12 cellular contexts compared by ENCODE assay signal in genomic region chr21:43739648-43740435, GRCh38. TPM values are rescaled to one million over a fixed set of nuclear protein-coding genes. Genes with fewer than 3 reads are reported as not detected.
A peak's percentile ranks its signal among the peaks of the same experiment; 100 is the strongest.
DNase-seq lines count a peak whose midpoint lies in the region; ATAC-seq and TF ChIP-seq lines count a peak whose summit lies in the region.
"Had no signal": no experiment of that assay in that cellular context is flagged by ENCODE, and none has a peak within 500 bp of the region (broad histone marks: within the 10 kb centered on the region; RNA-seq: fewer than 3 reads in every experiment).

No MANE protein-coding gene starts in this region.

- no peaks in the 10 kb centered on the region for H3K27me3 Mint-ChIP-seq in activated naive CD8-positive, alpha-beta T cell treated with anti-CD3 and anti-CD28 coated beads, Interleukin-2, amount 50 U/mL, for 24 hours
- no peaks in the 10 kb centered on the region for H3K27me3 Mint-ChIP-seq in activated naive CD8-positive, alpha-beta T cell treated with anti-CD3 and anti-CD28 coated beads for 36 hours
- no peaks in the 10 kb centered on the region for H3K27me3 Mint-ChIP-seq in mesothelial cell of epicardium (ENCODE audit: low read depth)

- TF ChIP-seq CTCF in mesothelial cell of epicardium (IDR thresholded peaks at IDR 0.05; ENCODE audit: unreplicated experiment) (no peak), upper lobe of right lung (IDR thresholded peaks at IDR 0.05) (no peak)

- H3K27ac ChIP-seq in caudate nucleus (ENCODE audit: low read depth, low read length) (peak overlapping the region; percentile 16), upper lobe of right lung (no peak overlapping the region)

- ATAC-seq in activated naive CD8-positive, alpha-beta T cell treated with anti-CD3 and anti-CD28 coated beads, Interleukin-2, amount 50 U/mL, for 24 hours: peak; percentile 4
- ATAC-seq in upper lobe of right lung (peak; percentile 2), GM21526 (IDR thresholded peaks at IDR 0.05; ENCODE audit: low FRiP score, unreplicated experiment) (no peak)

- no peak overlapping the region for H3K4me3 ChIP-seq in upper lobe of right lung

- H3K27me3 ChIP-seq in upper lobe of right lung: no peaks in the 10 kb centered on the region

- intact Hi-C loops in upper lobe of right lung (cut with DNase I): no loop called here

- H3K9me3 Mint-ChIP-seq in activated naive CD8-positive, alpha-beta T cell treated with anti-CD3 and anti-CD28 coated beads, Interleukin-2, amount 50 U/mL, for 24 hours: no peaks in the 10 kb centered on the region
- no peaks in the 10 kb centered on the region for H3K9me3 Mint-ChIP-seq in activated naive CD8-positive, alpha-beta T cell treated with anti-CD3 and anti-CD28 coated beads for 36 hours
- H3K9me3 Mint-ChIP-seq in mesothelial cell of epicardium: no peaks in the 10 kb centered on the region
- H3K9me3 Mint-ChIP-seq: activated T-cell treated with anti-CD3 and anti-CD28 coated beads, Interleukin-2, amount 50 U/mL, for 4 hours had no signal

- H3K4me1 ChIP-seq in upper lobe of right lung: peaks cover 1% of the 10 kb centered on the region

- peaks cover 11% of the 10 kb centered on the region for H3K36me3 Mint-ChIP-seq in activated naive CD8-positive, alpha-beta T cell treated with anti-CD3 and anti-CD28 coated beads, Interleukin-2, amount 50 U/mL, for 24 hours (ENCODE audit: low read depth)
- peaks cover 12% of the 10 kb centered on the region for H3K36me3 Mint-ChIP-seq in activated naive CD8-positive, alpha-beta T cell treated with anti-CD3 and anti-CD28 coated beads for 36 hours
- H3K36me3 Mint-ChIP-seq in mesothelial cell of epicardium: peaks cover 6% of the 10 kb centered on the region

- H3K4me3 Mint-ChIP-seq in activated naive CD8-positive, alpha-beta T cell treated with anti-CD3 and anti-CD28 coated beads, Interleukin-2, amount 50 U/mL, for 24 hours: no peak overlapping the region
- no peak overlapping the region for H3K4me3 Mint-ChIP-seq in activated naive CD8-positive, alpha-beta T cell treated with anti-CD3 and anti-CD28 coated beads for 36 hours
- no peak overlapping the region for H3K4me3 Mint-ChIP-seq in mesothelial cell of epicardium
- H3K4me3 Mint-ChIP-seq: activated T-cell treated with anti-CD3 and anti-CD28 coated beads, Interleukin-2, amount 50 U/mL, for 4 hours had no signal

- no peak overlapping the region for H3K27ac Mint-ChIP-seq in activated naive CD8-positive, alpha-beta T cell treated with anti-CD3 and anti-CD28 coated beads, Interleukin-2, amount 50 U/mL, for 24 hours
- no peak overlapping the region for H3K27ac Mint-ChIP-seq in activated naive CD8-positive, alpha-beta T cell treated with anti-CD3 and anti-CD28 coated beads for 36 hours
- H3K27ac Mint-ChIP-seq in mesothelial cell of epicardium: peak overlapping the region; percentile 97

- no peaks in the 10 kb centered on the region for H3K9me3 ChIP-seq in upper lobe of right lung

- H3K36me3 ChIP-seq in upper lobe of right lung: peaks cover 28% of the 10 kb centered on the region

- no peak for DNase-seq in activated naive CD8-positive, alpha-beta T cell treated with anti-CD3 and anti-CD28 coated beads, Interleukin-2, amount 50 U/mL, for 24 hours
- DNase-seq in activated naive CD8-positive, alpha-beta T cell treated with anti-CD3 and anti-CD28 coated beads for 36 hours: no peak
- DNase-seq in caudate nucleus (lab: John Stamatoyannopoulos, UW): no peak
- DNase-seq in mesothelial cell of epicardium (ENCODE audit: low spot score in 2 of 2, unreplicated experiment in 2 of 2): no peak
- no peak for DNase-seq in upper lobe of right lung
- DNase-seq in NCI-H2171 (lab: John Stamatoyannopoulos, UW): no peak
- DNase-seq in cerebellar cortex (ENCODE audit: low spot score): no peak
- DNase-seq: activated T-cell treated with anti-CD3 and anti-CD28 coated beads, Interleukin-2, amount 50 U/mL, for 4 hours; AML-193; stimulated activated CD4-positive, alpha-beta T cell treated with anti-CD3 and anti-CD28 coated beads, Interleukin-4, amount 100 ng/mL, for 1 hour; T-helper 9 cell had no signal

- H3K4me1 Mint-ChIP-seq in activated naive CD8-positive, alpha-beta T cell treated with anti-CD3 and anti-CD28 coated beads, Interleukin-2, amount 50 U/mL, for 24 hours: peaks cover under 1% of the 10 kb centered on the region
- peaks cover 12% of the 10 kb centered on the region for H3K4me1 Mint-ChIP-seq in activated naive CD8-positive, alpha-beta T cell treated with anti-CD3 and anti-CD28 coated beads for 36 hours
- peaks cover 12% of the 10 kb centered on the region for H3K4me1 Mint-ChIP-seq in mesothelial cell of epicardium

RNA-seq across cellular contexts. Expression of gene PDXK, which starts 20.9 kb away (rescaled TPM):
- total RNA-seq in activated naive CD8-positive, alpha-beta T cell treated with anti-CD3 and anti-CD28 coated beads for 36 hours: 100 to 1,000 TPM; 111 to 113 TPM
- 79.6 to 86.2 TPM (median 81.1 TPM) in 3 replicates for total RNA-seq in mesothelial cell of epicardium
- 280 TPM for total RNA-seq in upper lobe of right lung

RNA-seq across cellular contexts. Expression of gene CSTB, which starts 36.3 kb away (rescaled TPM):
- 10 to 100 TPM; 33.6 to 35.1 TPM for total RNA-seq in activated naive CD8-positive, alpha-beta T cell treated with anti-CD3 and anti-CD28 coated beads for 36 hours
- total RNA-seq in mesothelial cell of epicardium (22.4 to 23.9 TPM (median 23.3 TPM) in 3 replicates), upper lobe of right lung (148 TPM)

RNA-seq across cellular contexts. Expression of gene RRP1, which starts 49.5 kb away (rescaled TPM):
- 10 to 100 TPM; 89.4 to 90.7 TPM for total RNA-seq in activated naive CD8-positive, alpha-beta T cell treated with anti-CD3 and anti-CD28 coated beads for 36 hours
- total RNA-seq in mesothelial cell of epicardium (41.4 to 44.5 TPM (median 42.2 TPM) in 3 replicates), upper lobe of right lung (19.0 TPM)
